38 cellular contexts compared by ENCODE assay signal in genomic region chr1:83976920-83977319, GRCh38. TPM values are rescaled to one million over a fixed set of nuclear protein-coding genes. Genes with fewer than 3 reads are reported as not detected.
"Had no signal": no experiment of that assay in that cellular context is flagged by ENCODE, and none has a peak within 500 bp of the region (broad histone marks: within the 10 kb centered on the region; RNA-seq: fewer than 3 reads in every experiment).

No MANE protein-coding gene starts in this region.

- H3K27me3 ChIP-seq: adrenal gland, breast epithelium, cardiac muscle cell, dorsolateral prefrontal cortex, gastrocnemius medialis, heart right ventricle, hepatocyte had no signal

- H3K27me3 Mint-ChIP-seq: activated naive CD8-positive, alpha-beta T cell treated with anti-CD3 and anti-CD28 coated beads for 36 hours; brain; dendritic cell treated with granulocyte-macrophage colony-stimulating factor and Interleukin-4, amounts not matched to agents 40 ng/mL and 50 ng/mL, for 4 days had no signal

- H3K9me3 ChIP-seq: adrenal gland, breast epithelium, gastrocnemius medialis had no signal

- H3K36me3 ChIP-seq: adrenal gland, breast epithelium, cardiac muscle cell, gastrocnemius medialis, heart right ventricle, WERI-Rb-1 had no signal

- H2AFZ ChIP-seq: hepatocyte had no signal

- H3K4me1 ChIP-seq: adrenal gland, breast epithelium, gastrocnemius medialis, heart right ventricle had no signal

- DNase-seq: activated B cell treated with CpG ODN at 0.5 μM for 24 hours; activated CD4-positive, alpha-beta T cell treated with anti-CD3 and anti-CD28 coated beads for 48 hours; activated CD4-positive, alpha-beta T cell treated with anti-CD3 and anti-CD28 coated beads, Interleukin-2, amount 50 U/mL, for 1 hour; activated CD4-positive, alpha-beta T cell treated with anti-CD3 and anti-CD28 coated beads, Interleukin-2, amount 50 U/mL, for 48 hours; activated CD8-positive, alpha-beta memory T cell treated with anti-CD3 and anti-CD28 coated beads, Interleukin-2, amount 10 ng/mL, durations not matched to agents 7 days and 5 days; activated CD8-positive, alpha-beta memory T cell treated with anti-CD3 and anti-CD28 coated beads, Interleukin-2, amount 50 U/mL, for 4 hours; activated CD8-positive, alpha-beta T cell treated with anti-CD3 and anti-CD28 coated beads, Interleukin-2, amount 10 ng/mL, durations not matched to agents 7 days and 5 days; activated effector memory CD4-positive, alpha-beta T cell treated with anti-CD3 and anti-CD28 coated beads, Interleukin-2, amount 50 U/mL, for 16 hours; activated naive CD4-positive, alpha-beta T cell treated with anti-CD3 and anti-CD28 coated beads for 36 hours; activated naive CD8-positive, alpha-beta T cell treated with anti-CD3 and anti-CD28 coated beads for 36 hours; activated naive CD8-positive, alpha-beta T cell treated with anti-CD3 and anti-CD28 coated beads, Interleukin-2, amount 50 U/mL, for 24 hours; activated T-cell treated with anti-CD3 and anti-CD28 coated beads, Interleukin-2, amount 50 U/mL, for 1 hour; activated T-cell treated with anti-CD3 and anti-CD28 coated beads, Interleukin-2, amount 50 U/mL, for 48 hours; adrenal gland; amygdala; aorta; dorsolateral prefrontal cortex; effector memory CD4-positive, alpha-beta T cell; endodermal cell; foreskin fibroblast; gastrocnemius medialis; heart right ventricle; T-helper 17 cell; T1000; WERI-Rb-1 had no signal

- H3K27ac Mint-ChIP-seq: activated B cell treated with CpG ODN at 0.5 μM for 24 hours; activated CD8-positive, alpha-beta memory T cell treated with anti-CD3 and anti-CD28 coated beads, Interleukin-2, amount 10 ng/mL, durations not matched to agents 7 days and 5 days; activated CD8-positive, alpha-beta T cell treated with anti-CD3 and anti-CD28 coated beads, Interleukin-2, amount 10 ng/mL, durations not matched to agents 7 days and 5 days; activated naive CD4-positive, alpha-beta T cell treated with anti-CD3 and anti-CD28 coated beads for 36 hours; activated naive CD4-positive, alpha-beta T cell treated with anti-CD3 and anti-CD28 coated beads, Interleukin-2, amount 50 U/mL, for 24 hours; activated naive CD8-positive, alpha-beta T cell treated with anti-CD3 and anti-CD28 coated beads for 36 hours; activated naive CD8-positive, alpha-beta T cell treated with anti-CD3 and anti-CD28 coated beads, Interleukin-2, amount 50 U/mL, for 24 hours; activated T-helper 1 cell treated with anti-CD3 and anti-CD28 coated beads, Interleukin-12 subunit alpha, Interleukin-12 subunit beta, Interleukin-2, Interleukin-4 antibody, amounts not matched to agents 30 ng/mL and 10 ng/mL and 1 ng/mL, durations not matched to agents 14 hours and 24 hours and 36 hours; activated T-helper 2 cell treated with anti-CD3 and anti-CD28 coated beads, Interferon-gamma antibody, Interleukin-2, Interleukin-4, amounts not matched to agents 10 μg/mL and 5 μg/mL and 100 μg/mL, durations not matched to agents 14 hours and 24 hours and 36 hours; brain; dendritic cell treated with granulocyte-macrophage colony-stimulating factor and Interleukin-4, amounts not matched to agents 40 ng/mL and 50 ng/mL, for 4 days; endodermal cell; T-helper 17 cell; T-helper 2 cell treated with Interferon-gamma antibody and Interleukin-4, amounts not matched to agents 5 μg/mL and 100 μg/mL, for 36 hours had no signal

- H3K4me3 ChIP-seq: adrenal gland, breast epithelium, cardiac muscle cell, coronary artery, dorsolateral prefrontal cortex, gastrocnemius medialis, heart right ventricle, hepatocyte had no signal

- ATAC-seq: activated CD4-positive, CD25-positive, alpha-beta regulatory T cell treated with anti-CD3 and anti-CD28 coated beads, Interleukin-2, amount 50 U/mL, for 24 hours; activated CD8-positive, alpha-beta memory T cell treated with anti-CD3 and anti-CD28 coated beads, Interleukin-2, amount 10 ng/mL, durations not matched to agents 7 days and 5 days; activated CD8-positive, alpha-beta T cell treated with anti-CD3 and anti-CD28 coated beads, Interleukin-2, amount 10 ng/mL, durations not matched to agents 7 days and 5 days; activated naive CD8-positive, alpha-beta T cell treated with anti-CD3 and anti-CD28 coated beads, Interleukin-2, amount 50 U/mL, for 24 hours; esophagus mucosa; gastrocnemius medialis; heart right ventricle; T-helper 17 cell had no signal

- H3K4me2 ChIP-seq: hepatocyte had no signal

- H3K4me3 Mint-ChIP-seq: activated B cell treated with CpG ODN at 0.5 μM for 24 hours; activated CD8-positive, alpha-beta memory T cell treated with anti-CD3 and anti-CD28 coated beads, Interleukin-2, amount 10 ng/mL, durations not matched to agents 7 days and 5 days; activated CD8-positive, alpha-beta T cell treated with anti-CD3 and anti-CD28 coated beads, Interleukin-2, amount 10 ng/mL, durations not matched to agents 7 days and 5 days; activated naive CD4-positive, alpha-beta T cell treated with anti-CD3 and anti-CD28 coated beads for 36 hours; activated naive CD4-positive, alpha-beta T cell treated with anti-CD3 and anti-CD28 coated beads, Interleukin-2, amount 50 U/mL, for 24 hours; activated naive CD8-positive, alpha-beta T cell treated with anti-CD3 and anti-CD28 coated beads for 36 hours; activated naive CD8-positive, alpha-beta T cell treated with anti-CD3 and anti-CD28 coated beads, Interleukin-2, amount 50 U/mL, for 24 hours; activated T-helper 1 cell treated with anti-CD3 and anti-CD28 coated beads, Interleukin-12 subunit alpha, Interleukin-12 subunit beta, Interleukin-2, Interleukin-4 antibody, amounts not matched to agents 30 ng/mL and 10 ng/mL and 1 ng/mL, durations not matched to agents 14 hours and 24 hours and 36 hours; brain; central memory CD8-positive, alpha-beta T cell; dendritic cell treated with granulocyte-macrophage colony-stimulating factor and Interleukin-4, amounts not matched to agents 40 ng/mL and 50 ng/mL, for 4 days; endodermal cell; T-helper 17 cell; T-helper 2 cell treated with Interferon-gamma antibody and Interleukin-4, amounts not matched to agents 5 μg/mL and 100 μg/mL, for 36 hours had no signal

- H3K4me1 Mint-ChIP-seq: activated B cell treated with CpG ODN at 0.5 μM for 24 hours; activated CD8-positive, alpha-beta memory T cell treated with anti-CD3 and anti-CD28 coated beads, Interleukin-2, amount 10 ng/mL, durations not matched to agents 7 days and 5 days; activated naive CD4-positive, alpha-beta T cell treated with anti-CD3 and anti-CD28 coated beads, Interleukin-2, amount 50 U/mL, for 24 hours; activated naive CD8-positive, alpha-beta T cell treated with anti-CD3 and anti-CD28 coated beads for 36 hours; activated naive CD8-positive, alpha-beta T cell treated with anti-CD3 and anti-CD28 coated beads, Interleukin-2, amount 50 U/mL, for 24 hours; central memory CD8-positive, alpha-beta T cell; endodermal cell; T-helper 17 cell had no signal

- H3K9me3 Mint-ChIP-seq: activated B cell treated with CpG ODN at 0.5 μM for 24 hours; activated naive CD4-positive, alpha-beta T cell treated with anti-CD3 and anti-CD28 coated beads for 36 hours; activated naive CD8-positive, alpha-beta T cell treated with anti-CD3 and anti-CD28 coated beads for 36 hours; activated T-helper 1 cell treated with anti-CD3 and anti-CD28 coated beads, Interleukin-12 subunit alpha, Interleukin-12 subunit beta, Interleukin-2, Interleukin-4 antibody, amounts not matched to agents 30 ng/mL and 10 ng/mL and 1 ng/mL, durations not matched to agents 14 hours and 24 hours and 36 hours; activated T-helper 2 cell treated with anti-CD3 and anti-CD28 coated beads, Interferon-gamma antibody, Interleukin-2, Interleukin-4, amounts not matched to agents 10 μg/mL and 5 μg/mL and 100 μg/mL, durations not matched to agents 14 hours and 24 hours and 36 hours; central memory CD8-positive, alpha-beta T cell; dendritic cell treated with granulocyte-macrophage colony-stimulating factor and Interleukin-4, amounts not matched to agents 40 ng/mL and 50 ng/mL, for 4 days; endodermal cell; T-helper 2 cell treated with Interferon-gamma antibody and Interleukin-4, amounts not matched to agents 5 μg/mL and 100 μg/mL, for 36 hours had no signal

- H3K27ac ChIP-seq: adrenal gland, breast epithelium, cardiac muscle cell, coronary artery, gastrocnemius medialis, heart right ventricle, hepatocyte, WERI-Rb-1 had no signal

- H3K36me3 Mint-ChIP-seq: activated CD8-positive, alpha-beta memory T cell treated with anti-CD3 and anti-CD28 coated beads, Interleukin-2, amount 10 ng/mL, durations not matched to agents 7 days and 5 days; activated naive CD4-positive, alpha-beta T cell treated with anti-CD3 and anti-CD28 coated beads, Interleukin-2, amount 50 U/mL, for 24 hours; activated naive CD8-positive, alpha-beta T cell treated with anti-CD3 and anti-CD28 coated beads for 36 hours had no signal

RNA-seq across cellular contexts. Expression of gene TTLL7, which starts 22.0 kb away (rescaled TPM):
- total RNA-seq: activated B cell treated with CpG ODN at 0.5 μM for 24 hours; activated naive CD4-positive, alpha-beta T cell treated with anti-CD3 and anti-CD28 coated beads for 36 hours had no signal
